In the genomic region with DNA sequence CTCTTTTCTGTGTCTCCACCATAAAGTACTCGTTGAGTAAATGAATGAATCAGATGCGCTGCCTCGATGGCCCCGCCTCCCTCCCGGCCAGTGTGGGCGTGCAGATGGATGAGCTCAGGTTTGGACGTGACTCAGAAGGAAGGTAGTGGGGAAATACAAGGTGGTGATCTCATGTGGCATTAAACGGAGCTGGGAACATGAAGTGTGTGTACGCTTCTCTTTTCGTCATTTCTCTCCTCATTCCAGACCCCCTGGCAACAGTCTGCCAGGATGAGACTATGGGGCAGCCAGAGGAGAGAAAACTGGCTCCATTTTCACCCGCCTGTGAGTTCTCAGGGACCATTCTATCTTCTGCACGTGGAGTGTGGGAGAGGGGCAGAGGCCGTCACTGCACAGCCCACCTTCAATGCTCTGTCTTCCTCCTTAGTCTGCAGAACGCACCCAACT, we compare ENCODE assay signal across 9 cellular contexts.
DNase-seq lines count a peak whose midpoint lies in the region; TF ChIP-seq lines count a peak whose summit lies in the region.
"Had no signal": no experiment of that assay in that cellular context is flagged by ENCODE, and none has a peak within 500 bp of the region (broad histone marks: within the 10 kb centered on the region; RNA-seq: fewer than 3 reads in every experiment).

No MANE protein-coding gene starts in this region.

- H3K27me3 ChIP-seq in esophagus muscularis mucosa (no peaks in the 10 kb centered on the region), vagina (no peaks in the 10 kb centered on the region)

- intact Hi-C loops in esophagus muscularis mucosa (cut with DNase I) (no loop called here), vagina (cut with DNase I) (no loop called here)

- TF ChIP-seq CTCF in RWPE1 (conservative IDR thresholded peaks at IDR 0.05; ENCODE audit: low read depth) (no peak), esophagus muscularis mucosa (IDR thresholded peaks at IDR 0.05) (no peak), vagina (IDR thresholded peaks at IDR 0.05) (no peak)

- H3K9me3 ChIP-seq in esophagus muscularis mucosa, result no peaks in the 10 kb centered on the region
- H3K9me3 ChIP-seq in vagina, result no peaks in the 10 kb centered on the region

- no peak overlapping the region for H3K4me3 ChIP-seq in esophagus muscularis mucosa
- no peak overlapping the region for H3K4me3 ChIP-seq in vagina

- CTCF ChIA-PET in RWPE1 (lab: Yijun Ruan, JAX), result interaction anchor here (2.8 kb wide), 1 partner anchor 107 kb away, joined by 9 read pairs; no protein-coding TSS in a partner anchor

- DNase-seq in NCI-H2227 (lab: John Stamatoyannopoulos, UW; ENCODE audit: unreplicated experiment), result peak; percentile 7
- DNase-seq in NCI-H2227 treated with DMSO at 0.1 percent for 48 hours (lab: John Stamatoyannopoulos, UW), result no peak
- DNase-seq in RWPE1 (ENCODE audit: low spot score), result peak; percentile 91
- peak; percentile 62 for DNase-seq in fibroblast of the conjunctiva (ENCODE audit: low read depth)
- peak; percentile 16 for DNase-seq in stimulated activated CD4-positive, alpha-beta T cell treated with anti-CD3 and anti-CD28 coated beads, Interleukin-4, amount 100 ng/mL, for 24 hours
- no peak for DNase-seq in NCI-H446 treated with DMSO at 0.1 percent for 48 hours (lab: John Stamatoyannopoulos, UW)
- no peak for DNase-seq in esophagus muscularis mucosa (ENCODE audit: extremely low spot score)
- DNase-seq in vagina (ENCODE audit: extremely low spot score in 2 of 2), result no peak
- DNase-seq: CD8-positive, alpha-beta memory T cell had no signal

- H3K27ac ChIP-seq in RWPE1 (peak overlapping the region; percentile 78), esophagus muscularis mucosa (replicated peaks in 1 of 4) (no peak overlapping the region), vagina (no peak overlapping the region)

- TF ChIP-seq POLR2A in esophagus muscularis mucosa (IDR thresholded peaks at IDR 0.05; ENCODE audit: low read depth) (no peak), vagina (IDR thresholded peaks at IDR 0.05) (no peak)

- peaks cover 12 to 27% (median 17%) of the 10 kb centered on the region in 4 donors for H3K4me1 ChIP-seq in esophagus muscularis mucosa
- H3K4me1 ChIP-seq in vagina, result peaks cover 40% of the 10 kb centered on the region

- WGBS in esophagus muscularis mucosa, result 50% methylated on average over 14 of the region's 14 CpGs

- H3K36me3 ChIP-seq in esophagus muscularis mucosa (peaks cover 0 to 13% (median 0%) of the 10 kb centered on the region in 4 donors), vagina (no peaks in the 10 kb centered on the region)

- POLR2A ChIA-PET in RWPE1 (lab: Yijun Ruan, JAX; ENCODE audit: low non-redundant PET), result no interaction called here

- TF ChIP-seq EP300 in esophagus muscularis mucosa (IDR thresholded peaks at IDR 0.05), result no peak

Comparison
In these comparisons a context has a peak if more than half of its experiments do, and no peak if none do; other contexts are left out.
1. DNase-seq: peak in NCI-H2227 (single experiment), RWPE1 (single experiment), fibroblast of the conjunctiva (single experiment) and stimulated activated CD4-positive, alpha-beta T cell treated with anti-CD3 and anti-CD28 coated beads, Interleukin-4, amount 100 ng/mL, for 24 hours (single experiment); none in NCI-H2227 treated with DMSO at 0.1 percent for 48 hours (single experiment), NCI-H446 treated with DMSO at 0.1 percent for 48 hours (single experiment), esophagus muscularis mucosa (single experiment) and vagina (0 of 2).